ENCODE assay signal across 21 cellular contexts in genomic region chr1:31830511-31830910, GRCh38. TPM values are rescaled to one million over a fixed set of nuclear protein-coding genes. Genes with fewer than 3 reads are reported as not detected.
DNase-seq lines count a peak whose midpoint lies in the region; ATAC-seq, FAIRE-seq and TF ChIP-seq lines count a peak whose summit lies in the region.
"Had no signal": no experiment of that assay in that cellular context is flagged by ENCODE, and none has a peak within 500 bp of the region (broad histone marks: within the 10 kb centered on the region; RNA-seq: fewer than 3 reads in every experiment).

No MANE protein-coding gene starts in this region.

- peaks cover 29% of the 10 kb centered on the region for H3K4me1 Mint-ChIP-seq in activated CD4-positive, alpha-beta memory T cell treated with anti-CD3 and anti-CD28 coated beads, Interleukin-2, amount 10 ng/mL, durations not matched to agents 7 days and 5 days
- peaks cover 21% of the 10 kb centered on the region for H3K4me1 Mint-ChIP-seq in activated CD4-positive, alpha-beta memory T cell treated with anti-CD3 and anti-CD28 coated beads for 36 hours (ENCODE audit: low read depth)

- H2AFZ ChIP-seq in K562 (ENCODE audit: low read depth, low read length): no peak overlapping the region
- H2AFZ ChIP-seq: hepatocyte had no signal

- no peak overlapping the region for H3K27ac ChIP-seq in K562 (ENCODE audit: extremely low read depth, low read depth, low read length)
- H3K27ac ChIP-seq in thyroid gland: peak overlapping the region in 2 of 3 donors; percentile 1 to 20
- H3K27ac ChIP-seq: hepatocyte, upper lobe of right lung had no signal

- TF ChIP-seq POLR2A in K562 (conservative IDR thresholded peaks at IDR 0.05) (no peak), thyroid gland (IDR thresholded peaks at IDR 0.05) (no peak)

- H3K4me3 ChIP-seq in K562: no peak overlapping the region
- H3K4me3 ChIP-seq in thyroid gland (replicated peaks in 1 of 3): no peak overlapping the region
- H3K4me3 ChIP-seq: hepatocyte, mucosa of descending colon, upper lobe of right lung had no signal

- no peaks in the 10 kb centered on the region for H4K20me1 ChIP-seq in K562 (replicated peaks; ENCODE audit: control insufficient read depth, insufficient read depth, low read length)

- CTCF ChIA-PET in activated CD4-positive, alpha-beta memory T cell treated with anti-CD3 and anti-CD28 coated beads, Interleukin-2, amount 10 ng/mL, durations not matched to agents 7 days and 5 days (lab: Charles Lee): no interaction called here
- CTCF ChIA-PET in activated CD4-positive, alpha-beta memory T cell treated with anti-CD3 and anti-CD28 coated beads for 36 hours (lab: Charles Lee): interaction anchor here (0.5 kb wide), 1 partner anchor 186 kb away, joined by 3 read pairs; no protein-coding TSS in a partner anchor
- CTCF ChIA-PET in K562 (lab: Yijun Ruan, JAX; ENCODE audit: low intra/inter-chr PET ratio): no interaction called here

- H3K36me3 ChIP-seq in K562 (ENCODE audit: control insufficient read depth, insufficient read depth, low read length) (no peaks in the 10 kb centered on the region), thyroid gland (no peaks in the 10 kb centered on the region)
- H3K36me3 ChIP-seq: upper lobe of right lung had no signal

- TF ChIP-seq CTCF in K562 (IDR thresholded peaks at IDR 0.05 in 2 of 3, conservative IDR thresholded peaks at IDR 0.05 in 1 of 3; ENCODE audit: insufficient read depth in 2 of 3, low read depth in 1 of 3, low read length in 3 of 3): no peak
- TF ChIP-seq CTCF in thyroid gland (IDR thresholded peaks at IDR 0.05): peak in 1 of 6 experiments; percentile 26

- in situ Hi-C loops in K562 (cut with MboI): no loop called here

- no peaks in the 10 kb centered on the region; a peak in 1 of 5 replicates for H3K27me3 ChIP-seq in K562 (ENCODE audit: control insufficient read depth in 2 of 2, insufficient read depth in 2 of 2, low read length in 2 of 2)
- H3K27me3 ChIP-seq in thyroid gland: no peaks in the 10 kb centered on the region
- H3K27me3 ChIP-seq: hepatocyte, upper lobe of right lung had no signal

- POLR2A ChIA-PET in activated CD4-positive, alpha-beta memory T cell treated with anti-CD3 and anti-CD28 coated beads, Interleukin-2, amount 10 ng/mL, durations not matched to agents 7 days and 5 days (lab: Charles Lee): no interaction called here
- POLR2A ChIA-PET in activated CD4-positive, alpha-beta memory T cell treated with anti-CD3 and anti-CD28 coated beads for 36 hours (lab: Charles Lee): interaction anchor here (1.0 kb wide), 1 partner anchor 186 kb away, joined by 5 read pairs; the partner anchor contains the start of gene PEF1
- POLR2A ChIA-PET in K562 (lab: Yijun Ruan, JAX): interaction anchor here (1.1 to 2.4 kb wide), 3 partner anchors 9 to 121 kb away, joined by 3 to 5 read pairs (median 4); no protein-coding TSS in a partner anchor

- ATAC-seq in K562 (no peak), HG03571 (IDR thresholded peaks at IDR 0.05; ENCODE audit: unreplicated experiment) (no peak)
- ATAC-seq: mucosa of descending colon, PC-3, sciatic nerve, upper lobe of right lung had no signal

- H3K9me3 Mint-ChIP-seq in activated CD4-positive, alpha-beta memory T cell treated with anti-CD3 and anti-CD28 coated beads, Interleukin-2, amount 10 ng/mL, durations not matched to agents 7 days and 5 days: no peaks in the 10 kb centered on the region
- no peaks in the 10 kb centered on the region for H3K9me3 Mint-ChIP-seq in activated CD4-positive, alpha-beta memory T cell treated with anti-CD3 and anti-CD28 coated beads for 36 hours
- H3K9me3 Mint-ChIP-seq: nephron progenitor cell had no signal

- TF ChIP-seq EP300 in K562 (IDR thresholded peaks at IDR 0.05; ENCODE audit: low read length): no peak

- H3K4me1 ChIP-seq in K562 (replicated peaks in 1 of 2; ENCODE audit: control insufficient read depth in 2 of 2, insufficient read depth in 2 of 2, low read length in 2 of 2): peaks cover 23 to 38% of the 10 kb centered on the region in 2 experiments; a peak in 4 of 5 replicates
- peaks cover 0 to 7% of the 10 kb centered on the region in 2 donors for H3K4me1 ChIP-seq in thyroid gland

- BruUV-seq in K562 (replicated peaks; lab: Mats Ljungman, UMichigan): no TSS peak

- H3K27ac Mint-ChIP-seq in activated CD4-positive, alpha-beta memory T cell treated with anti-CD3 and anti-CD28 coated beads, Interleukin-2, amount 10 ng/mL, durations not matched to agents 7 days and 5 days: no peak overlapping the region
- H3K27ac Mint-ChIP-seq in activated CD4-positive, alpha-beta memory T cell treated with anti-CD3 and anti-CD28 coated beads for 36 hours: no peak overlapping the region
- H3K27ac Mint-ChIP-seq: nephron progenitor cell had no signal

- H3K36me3 Mint-ChIP-seq in activated CD4-positive, alpha-beta memory T cell treated with anti-CD3 and anti-CD28 coated beads, Interleukin-2, amount 10 ng/mL, durations not matched to agents 7 days and 5 days (ENCODE audit: low read depth): no peaks in the 10 kb centered on the region
- H3K36me3 Mint-ChIP-seq in activated CD4-positive, alpha-beta memory T cell treated with anti-CD3 and anti-CD28 coated beads for 36 hours: no peaks in the 10 kb centered on the region

- no peak overlapping the region for H3K4me3 Mint-ChIP-seq in activated CD4-positive, alpha-beta memory T cell treated with anti-CD3 and anti-CD28 coated beads, Interleukin-2, amount 10 ng/mL, durations not matched to agents 7 days and 5 days
- no peak overlapping the region for H3K4me3 Mint-ChIP-seq in activated CD4-positive, alpha-beta memory T cell treated with anti-CD3 and anti-CD28 coated beads for 36 hours
- H3K4me3 Mint-ChIP-seq: nephron progenitor cell had no signal

- 68% methylated on average over 8 of the region's 8 CpGs for WGBS in K562 (ENCODE audit: insufficient coverage, low coverage, missing lambda C conversion rate)
- WGBS in thyroid gland, 2 donors: 55 to 59% methylated on average over 2 to 5 of the region's 8 CpGs

- H3K4me2 ChIP-seq in K562 (ENCODE audit: insufficient read depth, low read length): no peak overlapping the region
- H3K4me2 ChIP-seq: hepatocyte had no signal

- FAIRE-seq in K562 (lab: Jason Lieb, UNC): no peak

- no peak for TF ChIP-seq RAD21 in K562 (CRISPR knock-in tag; conservative IDR thresholded peaks at IDR 0.05 in 1 of 2, IDR thresholded peaks at IDR 0.05 in 1 of 2)

- H3K9me3 ChIP-seq in K562 (replicated peaks; ENCODE audit: control insufficient read depth, insufficient read depth, low read depth, low read length) (no peaks in the 10 kb centered on the region), thyroid gland (no peaks in the 10 kb centered on the region)
- H3K9me3 ChIP-seq: mucosa of descending colon, upper lobe of right lung had no signal

- peaks cover 3% of the 10 kb centered on the region for H3K27me3 Mint-ChIP-seq in activated CD4-positive, alpha-beta memory T cell treated with anti-CD3 and anti-CD28 coated beads, Interleukin-2, amount 10 ng/mL, durations not matched to agents 7 days and 5 days
- no peaks in the 10 kb centered on the region for H3K27me3 Mint-ChIP-seq in activated CD4-positive, alpha-beta memory T cell treated with anti-CD3 and anti-CD28 coated beads for 36 hours

- H3K79me2 ChIP-seq in K562 (ENCODE audit: control insufficient read depth, insufficient read depth, low read length): no peaks in the 10 kb centered on the region
- H3K79me2 ChIP-seq: hepatocyte had no signal

- no peaks in the 10 kb centered on the region for H3K9me1 ChIP-seq in K562 (ENCODE audit: control insufficient read depth, insufficient read depth, low read length)

- H3K9ac ChIP-seq in K562 (ENCODE audit: insufficient read depth in 1 of 2, low read depth in 2 of 2, low read length in 2 of 2): peak overlapping the region in 1 of 2 experiments; percentile 24; a peak in 2 of 4 replicates

- intact Hi-C loops in activated CD4-positive, alpha-beta memory T cell treated with anti-CD3 and anti-CD28 coated beads for 36 hours (cut with micrococcal nuclease): loop anchor here (5.0 kb wide), 1 partner anchor 132 kb away; no protein-coding TSS in a partner anchor
- intact Hi-C loops in K562 (cut with micrococcal nuclease): no loop called here
- intact Hi-C loops in thyroid gland (cut with DNase I): no loop called here

- peak; percentile 15 for DNase-seq in activated CD4-positive, alpha-beta memory T cell treated with anti-CD3 and anti-CD28 coated beads, Interleukin-2, amount 10 ng/mL, durations not matched to agents 7 days and 5 days
- DNase-seq in activated CD4-positive, alpha-beta memory T cell treated with anti-CD3 and anti-CD28 coated beads for 36 hours: no peak
- DNase-seq in NCI-H2196 treated with DMSO at 0.1 percent for 48 hours (lab: John Stamatoyannopoulos, UW; ENCODE audit: unreplicated experiment) (peak; percentile 91), K562 (ENCODE audit: extremely low read depth in 1 of 4, low spot score in 3 of 4) (no peak), thyroid gland (peak; percentile 87 to 95), HT-29 (ENCODE audit: low spot score) (no peak)
- no peak for DNase-seq in activated CD4-positive, alpha-beta T cell treated with anti-CD3 and anti-CD28 coated beads for 4 hours
- DNase-seq: activated CD4-positive, alpha-beta T cell treated with anti-CD3 and anti-CD28 coated beads for 48 hours; activated effector memory CD4-positive, alpha-beta T cell treated with Interleukin-2 at 50 U/mL for 16 hours; cerebellar nuclear complex; foreskin melanocyte; KG1; NCI-H2081; nephron progenitor cell; PC-3; upper lobe of right lung had no signal

RNA-seq across cellular contexts. Expression of gene SPOCD1, which starts 14.7 kb away (rescaled TPM):
- under 1 TPM; 0.08 to 0.15 TPM for total RNA-seq in activated CD4-positive, alpha-beta memory T cell treated with anti-CD3 and anti-CD28 coated beads, Interleukin-2, amount 10 ng/mL, durations not matched to agents 7 days and 5 days
- under 1 TPM; 0.73 to 0.78 TPM for total RNA-seq in activated CD4-positive, alpha-beta memory T cell treated with anti-CD3 and anti-CD28 coated beads for 36 hours
- total RNA-seq in K562 (2011; cell fraction: chromatin; rRNA removed; ENCODE audit: low replicate concordance): 1.5 and 3.2 TPM in 2 replicates
- total RNA-seq in K562 (2011; cell fraction: nucleolus; rRNA removed): 2.8 and 3.0 TPM in 2 replicates
- total RNA-seq in K562 (2011; cell fraction: nucleoplasm; rRNA removed): 3.4 and 4.1 TPM in 2 replicates
- total RNA-seq in K562 (2014; rRNA removed) (0.20 and 0.27 TPM in 2 replicates), K562 (2014; rRNA removed; fragmentation: Illumina TruSeq; extraction: Trizol) (0.16 and 0.36 TPM in 2 replicates), K562 (2015; rRNA removed; fragmentation: Illumina TruSeq; extraction: Trizol) (0.23 and 0.25 TPM in 2 replicates), K562 (2021) (0.22 and 0.71 TPM in 2 replicates), thyroid gland (1 to 10 TPM in 1 of 4 donors, under 1 TPM in 2, not detected in 1; 0.22 to 1.6 (median 0.96) TPM)
- polyA plus RNA-seq in K562 (2011; rRNA removed) (0.39 and 0.63 TPM in 2 replicates), K562 (2014; fragmentation: Illumina TruSeq; extraction: Trizol) (0.19 and 0.42 TPM in 2 replicates), K562 (2014; fragmentation: Nextera tagmentation; extraction: Ambion mirVana) (under 1 TPM in 1 of 2 experiments, not detected in 1; 0.03 TPM), K562 (2014; rRNA removed) (0.25 and 0.46 TPM in 2 replicates)
- polyA plus RNA-seq in K562 (2011; cell fraction: cytosol; rRNA removed): 0.31 and 0.60 TPM in 2 replicates
- polyA plus RNA-seq in K562 (2011; cell fraction: nucleus; rRNA removed): 1.6 and 2.8 TPM in 2 replicates
- polyA plus RNA-seq in K562 (2012): 0.17 and 1.2 TPM in 2 replicates
- 0.21 and 0.67 TPM in 2 replicates for polyA minus RNA-seq in K562 (2011; rRNA and poly(A)+ RNA removed)
- 0.38 TPM in 1 of 2 replicates, not detected in the other for polyA minus RNA-seq in K562 (2011; cell fraction: cytosol; rRNA and poly(A)+ RNA removed)
- 1.00 and 1.9 TPM in 2 replicates for polyA minus RNA-seq in K562 (2011; cell fraction: nucleus; rRNA and poly(A)+ RNA removed)
- total RNA-seq in HT-29 (2014; rRNA removed; shearing (Covaris generic)): 0.10 and 0.20 TPM in 2 replicates
- total RNA-seq: T-helper 1 cell treated with Interleukin-12 subunit alpha and Interleukin-12 subunit beta and Interleukin-4 antibody, amounts not matched to agents 30 ng/mL and 1 ng/mL, for 36 hours had no signal

Comparison
In these comparisons a context has a peak if more than half of its experiments do, and no peak if none do; other contexts are left out.
1. DNase-seq: peak in activated CD4-positive, alpha-beta memory T cell treated with anti-CD3 and anti-CD28 coated beads, Interleukin-2, amount 10 ng/mL, durations not matched to agents 7 days and 5 days (single experiment), NCI-H2196 treated with DMSO at 0.1 percent for 48 hours (single experiment) and thyroid gland (2 of 2); none in activated CD4-positive, alpha-beta memory T cell treated with anti-CD3 and anti-CD28 coated beads for 36 hours (single experiment), K562 (0 of 4), activated CD4-positive, alpha-beta T cell treated with anti-CD3 and anti-CD28 coated beads for 4 hours (0 of 2) and HT-29 (single experiment).